19 cellular contexts compared by ENCODE assay signal in the genomic region with DNA sequence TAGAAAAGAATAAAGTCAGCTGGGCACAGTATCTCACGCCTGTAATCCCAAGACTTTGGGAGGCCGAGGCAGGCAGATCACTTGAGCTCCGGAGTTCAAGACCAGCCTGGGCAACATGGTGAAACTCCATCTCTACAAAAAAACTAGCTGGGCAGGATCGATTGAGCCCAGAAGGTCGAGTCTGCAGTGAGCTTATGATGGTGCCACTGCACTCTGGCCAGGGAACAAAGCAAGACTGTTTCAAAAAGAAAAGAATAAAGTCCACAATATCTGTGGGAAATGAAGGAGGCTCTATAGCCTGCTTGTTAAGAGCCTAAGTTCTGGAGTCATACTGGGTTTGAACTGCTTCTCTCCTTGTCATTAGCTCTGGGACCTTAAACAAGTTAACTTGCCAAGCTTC. TPM values are rescaled to one million over a fixed set of nuclear protein-coding genes. Genes with fewer than 3 reads are reported as not detected.
DNase-seq lines count a peak whose midpoint lies in the region; ATAC-seq, FAIRE-seq and TF ChIP-seq lines count a peak whose summit lies in the region.
"Had no signal": no experiment of that assay in that cellular context is flagged by ENCODE, and none has a peak within 500 bp of the region (broad histone marks: within the 10 kb centered on the region; RNA-seq: fewer than 3 reads in every experiment).

No MANE protein-coding gene starts in this region.

- H3K14ac ChIP-seq in trophoblast cell (ENCODE audit: low read length): no peak overlapping the region

- H2AK5ac ChIP-seq in trophoblast cell (ENCODE audit: low read length): no peak overlapping the region

- H4K91ac ChIP-seq in trophoblast cell (ENCODE audit: low read depth, low read length): no peak overlapping the region

- no peak overlapping the region for H2AFZ ChIP-seq in trophoblast cell (ENCODE audit: insufficient read depth, low read length, poor library complexity)
- H2AFZ ChIP-seq: PC-9 had no signal

- no peak overlapping the region for H3K27ac ChIP-seq in trophoblast cell (ENCODE audit: low read depth, low read length)
- H3K27ac ChIP-seq: PC-9, SJCRH30 had no signal

- no peak overlapping the region for H4K12ac ChIP-seq in trophoblast cell (ENCODE audit: low read depth, low read length)

- H3K9me3 Mint-ChIP-seq in activated naive CD4-positive, alpha-beta T cell treated with anti-CD3 and anti-CD28 coated beads, Interleukin-2, amount 50 U/mL, for 24 hours: no peaks in the 10 kb centered on the region
- H3K9me3 Mint-ChIP-seq in chondrocyte (ENCODE audit: low read depth): no peaks in the 10 kb centered on the region

- ATAC-seq in HG03159 (IDR thresholded peaks at IDR 0.05; ENCODE audit: unreplicated experiment) (no peak), GM18502 (IDR thresholded peaks at IDR 0.05; ENCODE audit: poor library complexity, unreplicated experiment) (no peak)

- no peaks in the 10 kb centered on the region for H3K27me3 ChIP-seq in trophoblast cell (ENCODE audit: insufficient read depth, low read length)
- H3K27me3 ChIP-seq: MG63, SJCRH30 had no signal

- H3K27me3 Mint-ChIP-seq in activated naive CD4-positive, alpha-beta T cell treated with anti-CD3 and anti-CD28 coated beads, Interleukin-2, amount 50 U/mL, for 24 hours: no peaks in the 10 kb centered on the region
- no peaks in the 10 kb centered on the region for H3K27me3 Mint-ChIP-seq in chondrocyte (ENCODE audit: low read depth)

- H4K8ac ChIP-seq in trophoblast cell (ENCODE audit: low read depth, low read length): no peak overlapping the region

- no CpG with 5 or more reads among the region's 5 CpGs for WGBS in trophoblast cell (ENCODE audit: extremely low coverage, insufficient coverage, insufficient read length)

- H3K9ac ChIP-seq in trophoblast cell (ENCODE audit: low read length): no peak overlapping the region

- no peak overlapping the region for H3K23ac ChIP-seq in trophoblast cell (ENCODE audit: low read length)

- H3K4me3 ChIP-seq in trophoblast cell (ENCODE audit: low read depth, low read length): no peak overlapping the region
- H3K4me3 ChIP-seq: MG63, PC-9, SJCRH30 had no signal

- FAIRE-seq in GM12892 (lab: Jason Lieb, UNC): no peak

- peaks cover 15% of the 10 kb centered on the region for H3K36me3 Mint-ChIP-seq in activated naive CD4-positive, alpha-beta T cell treated with anti-CD3 and anti-CD28 coated beads, Interleukin-2, amount 50 U/mL, for 24 hours
- peaks cover 16% of the 10 kb centered on the region for H3K36me3 Mint-ChIP-seq in chondrocyte (ENCODE audit: low read depth)

- TF ChIP-seq CTCF in chondrocyte (IDR thresholded peaks at IDR 0.05): no peak

- H3K79me2 ChIP-seq in trophoblast cell (ENCODE audit: control insufficient read depth, insufficient read depth, low read length, poor library complexity): peaks cover 6% of the 10 kb centered on the region

- no peaks in the 10 kb centered on the region for H3K4me1 ChIP-seq in trophoblast cell (ENCODE audit: control insufficient read depth in 1 of 2, insufficient read depth in 2 of 2, low read length in 2 of 2)
- H3K4me1 ChIP-seq: SJCRH30 had no signal

- no peak overlapping the region for H3K4me3 Mint-ChIP-seq in activated naive CD4-positive, alpha-beta T cell treated with anti-CD3 and anti-CD28 coated beads, Interleukin-2, amount 50 U/mL, for 24 hours
- no peak overlapping the region for H3K4me3 Mint-ChIP-seq in chondrocyte (ENCODE audit: unreplicated experiment)
- H3K4me3 Mint-ChIP-seq: CD14-positive monocyte had no signal

- peak overlapping the region; percentile 2 for H3K27ac Mint-ChIP-seq in activated naive CD4-positive, alpha-beta T cell treated with anti-CD3 and anti-CD28 coated beads, Interleukin-2, amount 50 U/mL, for 24 hours
- peak overlapping the region; percentile 32 for H3K27ac Mint-ChIP-seq in chondrocyte (ENCODE audit: unreplicated experiment)

- H3K79me1 ChIP-seq in trophoblast cell (ENCODE audit: low read length): no peaks in the 10 kb centered on the region

- H2BK5ac ChIP-seq in trophoblast cell (ENCODE audit: low read depth, low read length, poor library complexity): no peak overlapping the region

- no peak overlapping the region for H3K4me2 ChIP-seq in trophoblast cell (ENCODE audit: low read length)
- H3K4me2 ChIP-seq: PC-9 had no signal

- no peak for DNase-seq in activated naive CD4-positive, alpha-beta T cell treated with anti-CD3 and anti-CD28 coated beads, Interleukin-2, amount 50 U/mL, for 16 hours
- no peak for DNase-seq in GM12892 (ENCODE audit: insufficient read length)
- DNase-seq in chondrocyte (ENCODE audit: low spot score): no peak
- DNase-seq in trophoblast cell: no peak
- no peak for DNase-seq in iPS-NIHi7 (ENCODE audit: extremely low spot score)
- DNase-seq: DMS79 treated with DMSO at 0.1 percent for 48 hours, GOT3, Karpas-422, MG63, NCI-H1092, NCI-H146, NCI-H2081, NCI-H774, PC-9, SJCRH30 had no signal

- no peak overlapping the region for H3K18ac ChIP-seq in trophoblast cell (ENCODE audit: low read length)

- no peak overlapping the region for H2BK120ac ChIP-seq in trophoblast cell (ENCODE audit: insufficient read depth, low read length, poor library complexity)

- H2BK12ac ChIP-seq in trophoblast cell (ENCODE audit: low read length): no peak overlapping the region

- H3K9me3 ChIP-seq in trophoblast cell (ENCODE audit: insufficient read depth, low read depth, low read length): no peaks in the 10 kb centered on the region
- H3K9me3 ChIP-seq: MG63, SJCRH30 had no signal

- H3K4me1 Mint-ChIP-seq in activated naive CD4-positive, alpha-beta T cell treated with anti-CD3 and anti-CD28 coated beads, Interleukin-2, amount 50 U/mL, for 24 hours: peaks cover 60% of the 10 kb centered on the region
- H3K4me1 Mint-ChIP-seq in chondrocyte (ENCODE audit: low read depth): peaks cover 23% of the 10 kb centered on the region

- H3K4ac ChIP-seq in trophoblast cell (ENCODE audit: low read depth, low read length): peak overlapping the region; percentile 76

- H3K36me3 ChIP-seq in trophoblast cell (ENCODE audit: control insufficient read depth in 1 of 2, insufficient read depth in 2 of 2, low read length in 2 of 2): peaks cover 23 to 24% of the 10 kb centered on the region in 2 experiments

- peak; percentile 25; the same call in 1 of the 2 replicates for TF ChIP-seq POLR2A in GM12892 (IDR thresholded peaks at IDR 0.05; ENCODE audit: low read depth, low read length)

RNA-seq across cellular contexts. Expression of gene MAPK1IP1L, which starts 7.9 kb away (rescaled TPM):
- polyA plus RNA-seq in GM12892 (2012; ENCODE audit: missing spikeins): 54.4 TPM
- total RNA-seq in chondrocyte: 85.0 to 91.7 TPM (median 87.3 TPM) in 3 replicates
- 125 and 127 TPM in 2 replicates for polyA plus RNA-seq in trophoblast cell (2013)

RNA-seq across cellular contexts. Expression of gene SOCS4, which starts 32.3 kb away (rescaled TPM):
- 12.3 TPM for polyA plus RNA-seq in GM12892 (2012; ENCODE audit: missing spikeins)
- total RNA-seq in chondrocyte: 23.6 to 29.0 TPM (median 25.0 TPM) in 3 replicates
- polyA plus RNA-seq in trophoblast cell (2013): 10.2 and 10.6 TPM in 2 replicates

RNA-seq across cellular contexts. Expression of gene WDHD1, which starts 32.4 kb away (rescaled TPM):
- polyA plus RNA-seq in GM12892 (2012; ENCODE audit: missing spikeins): 21.5 TPM
- 7.1 to 15.0 TPM (median 7.6 TPM) in 3 replicates for total RNA-seq in chondrocyte
- polyA plus RNA-seq in trophoblast cell (2013): 10.4 and 11.4 TPM in 2 replicates
